8 cellular contexts compared by ENCODE assay signal in genomic region chr3:120780977-120781376, GRCh38. TPM values are rescaled to one million over a fixed set of nuclear protein-coding genes. Genes with fewer than 3 reads are reported as not detected.
A peak's percentile ranks its signal among the peaks of the same experiment; 100 is the strongest.
DNase-seq lines count a peak whose midpoint lies in the region; ATAC-seq, FAIRE-seq and TF ChIP-seq lines count a peak whose summit lies in the region.

No MANE protein-coding gene starts in this region.

- H2AFZ ChIP-seq in Karpas-422 (ENCODE audit: low read length): no peak overlapping the region

- FAIRE-seq in pancreas (lab: Jason Lieb, UNC): no peak

- no peak overlapping the region for H3K27ac ChIP-seq in tibial artery
- H3K27ac ChIP-seq in Karpas-422 (ENCODE audit: low read length): no peak overlapping the region
- no peak overlapping the region for H3K27ac ChIP-seq in pancreas

- no peaks in the 10 kb centered on the region for H3K9me2 ChIP-seq in Karpas-422 (replicated peaks; ENCODE audit: insufficient read depth, low read length)

- H3K4me1 Mint-ChIP-seq in activated CD4-positive, alpha-beta memory T cell treated with anti-CD3 and anti-CD28 coated beads for 36 hours (ENCODE audit: low read depth): no peaks in the 10 kb centered on the region
- peaks cover 10% of the 10 kb centered on the region for H3K4me1 Mint-ChIP-seq in activated CD4-positive, alpha-beta memory T cell treated with anti-CD3 and anti-CD28 coated beads, Interleukin-2, amount 10 ng/mL, durations not matched to agents 7 days and 5 days

- H3K9ac ChIP-seq in Karpas-422 (ENCODE audit: low read length): no peak overlapping the region

- WGBS in pancreas, 2 donors: 90 to 94% methylated on average over 13 of the region's 13 CpGs

- H3K4me1 ChIP-seq in tibial artery (peaks cover 0 to 3% (median 2%) of the 10 kb centered on the region in 4 donors), Karpas-422 (ENCODE audit: low read length) (peaks cover 5% of the 10 kb centered on the region), pancreas (no peaks in the 10 kb centered on the region)

- H3K36me3 ChIP-seq in tibial artery: peaks cover 15 to 33% (median 29%) of the 10 kb centered on the region in 3 donors
- peaks cover 13% of the 10 kb centered on the region; the same call in 1 of the 2 replicates for H3K36me3 ChIP-seq in Karpas-422 (ENCODE audit: insufficient read depth, low read length)
- peaks cover 0 to 12% (median 5%) of the 10 kb centered on the region in 3 donors for H3K36me3 ChIP-seq in pancreas

- H3K4me3 Mint-ChIP-seq in activated CD4-positive, alpha-beta memory T cell treated with anti-CD3 and anti-CD28 coated beads for 36 hours: no peak overlapping the region
- H3K4me3 Mint-ChIP-seq in activated CD4-positive, alpha-beta memory T cell treated with anti-CD3 and anti-CD28 coated beads, Interleukin-2, amount 10 ng/mL, durations not matched to agents 7 days and 5 days: no peak overlapping the region

- intact Hi-C loops in activated CD4-positive, alpha-beta memory T cell treated with anti-CD3 and anti-CD28 coated beads for 36 hours (cut with micrococcal nuclease): no loop called here
- intact Hi-C loops in tibial artery (cut with DNase I; ENCODE audit: low total_unique reads): no loop called here
- intact Hi-C loops in pancreas (cut with DNase I): no loop called here

- H3K36me3 Mint-ChIP-seq in activated CD4-positive, alpha-beta memory T cell treated with anti-CD3 and anti-CD28 coated beads for 36 hours: peaks cover 18% of the 10 kb centered on the region
- H3K36me3 Mint-ChIP-seq in activated CD4-positive, alpha-beta memory T cell treated with anti-CD3 and anti-CD28 coated beads, Interleukin-2, amount 10 ng/mL, durations not matched to agents 7 days and 5 days (ENCODE audit: low read depth): peaks cover 33% of the 10 kb centered on the region

- no peaks in the 10 kb centered on the region for H3K9me3 Mint-ChIP-seq in activated CD4-positive, alpha-beta memory T cell treated with anti-CD3 and anti-CD28 coated beads for 36 hours
- no peaks in the 10 kb centered on the region for H3K9me3 Mint-ChIP-seq in activated CD4-positive, alpha-beta memory T cell treated with anti-CD3 and anti-CD28 coated beads, Interleukin-2, amount 10 ng/mL, durations not matched to agents 7 days and 5 days

- TF ChIP-seq CTCF in tibial artery (IDR thresholded peaks at IDR 0.05) (no peak), pancreas (IDR thresholded peaks at IDR 0.05) (no peak)

- ATAC-seq in HG03103 (IDR thresholded peaks at IDR 0.05; ENCODE audit: low read depth, unreplicated experiment) (peak; percentile 89), pancreas (no peak)

- CTCF ChIA-PET in activated CD4-positive, alpha-beta memory T cell treated with anti-CD3 and anti-CD28 coated beads for 36 hours (lab: Charles Lee): interaction anchor here (1.0 to 1.2 kb wide), 3 partner anchors 14 to 257 kb away, joined by 3 to 4 read pairs (median 4); no protein-coding TSS in a partner anchor
- CTCF ChIA-PET in activated CD4-positive, alpha-beta memory T cell treated with anti-CD3 and anti-CD28 coated beads, Interleukin-2, amount 10 ng/mL, durations not matched to agents 7 days and 5 days (lab: Charles Lee): interaction anchor here (1.8 to 2.4 kb wide), 2 partner anchors 14 to 219 kb away, joined by 4 to 10 read pairs; no protein-coding TSS in a partner anchor

- peak; percentile 11 for DNase-seq in activated CD4-positive, alpha-beta memory T cell treated with anti-CD3 and anti-CD28 coated beads for 36 hours
- DNase-seq in activated CD4-positive, alpha-beta memory T cell treated with anti-CD3 and anti-CD28 coated beads, Interleukin-2, amount 10 ng/mL, durations not matched to agents 7 days and 5 days: no peak
- DNase-seq in amniotic epithelial cell (ENCODE audit: low read depth) (peak; percentile 81), tibial artery (peak; percentile 18 to 62), Karpas-422 (no peak), pancreas (no peak), COR-L47 (lab: John Stamatoyannopoulos, UW) (no peak)

- H3K4me3 ChIP-seq in tibial artery: no peak overlapping the region
- no peak overlapping the region for H3K4me3 ChIP-seq in Karpas-422 (ENCODE audit: low read length)
- no peak overlapping the region for H3K4me3 ChIP-seq in pancreas

- H3K27me3 Mint-ChIP-seq in activated CD4-positive, alpha-beta memory T cell treated with anti-CD3 and anti-CD28 coated beads for 36 hours: no peaks in the 10 kb centered on the region
- H3K27me3 Mint-ChIP-seq in activated CD4-positive, alpha-beta memory T cell treated with anti-CD3 and anti-CD28 coated beads, Interleukin-2, amount 10 ng/mL, durations not matched to agents 7 days and 5 days: no peaks in the 10 kb centered on the region

- no peak overlapping the region for H3K27ac Mint-ChIP-seq in activated CD4-positive, alpha-beta memory T cell treated with anti-CD3 and anti-CD28 coated beads for 36 hours
- no peak overlapping the region for H3K27ac Mint-ChIP-seq in activated CD4-positive, alpha-beta memory T cell treated with anti-CD3 and anti-CD28 coated beads, Interleukin-2, amount 10 ng/mL, durations not matched to agents 7 days and 5 days

- H3K9me3 ChIP-seq in tibial artery (no peaks in the 10 kb centered on the region), Karpas-422 (ENCODE audit: low read length) (no peaks in the 10 kb centered on the region), pancreas (no peaks in the 10 kb centered on the region)

- no peaks in the 10 kb centered on the region for H3K27me3 ChIP-seq in tibial artery
- no peaks in the 10 kb centered on the region for H3K27me3 ChIP-seq in Karpas-422 (ENCODE audit: low read length)
- H3K27me3 ChIP-seq in pancreas: no peaks in the 10 kb centered on the region

- H3K4me2 ChIP-seq in Karpas-422 (ENCODE audit: low read depth, low read length, poor library complexity, severe bottlenecking): no peak overlapping the region

- H3K79me2 ChIP-seq in Karpas-422 (ENCODE audit: low read length): peaks cover 7% of the 10 kb centered on the region

- POLR2A ChIA-PET in activated CD4-positive, alpha-beta memory T cell treated with anti-CD3 and anti-CD28 coated beads for 36 hours (lab: Charles Lee): no interaction called here
- POLR2A ChIA-PET in activated CD4-positive, alpha-beta memory T cell treated with anti-CD3 and anti-CD28 coated beads, Interleukin-2, amount 10 ng/mL, durations not matched to agents 7 days and 5 days (lab: Charles Lee): no interaction called here

- H4K20me1 ChIP-seq in Karpas-422 (ENCODE audit: insufficient read depth, low read depth, low read length): no peaks in the 10 kb centered on the region

RNA-seq across cellular contexts. Expression of gene GTF2E1, which starts 38.4 kb away (rescaled TPM):
- 10 to 100 TPM; 18.4 to 19.8 TPM for total RNA-seq in activated CD4-positive, alpha-beta memory T cell treated with anti-CD3 and anti-CD28 coated beads for 36 hours
- 10 to 100 TPM; 28.7 to 34.5 TPM for total RNA-seq in activated CD4-positive, alpha-beta memory T cell treated with anti-CD3 and anti-CD28 coated beads, Interleukin-2, amount 10 ng/mL, durations not matched to agents 7 days and 5 days
- 19.5 and 28.1 TPM in 2 replicates for total RNA-seq in Karpas-422 (2014; rRNA removed; shearing (Covaris generic); ENCODE audit: low replicate concordance)
- 1 to 10 TPM; 3.8 to 9.7 (median 7.7) TPM for total RNA-seq in pancreas
- 1 to 10 TPM; 2.7 to 3.2 TPM for polyA plus RNA-seq in pancreas

RNA-seq across cellular contexts. Expression of gene RABL3, which starts 38.7 kb away (rescaled TPM):
- total RNA-seq in activated CD4-positive, alpha-beta memory T cell treated with anti-CD3 and anti-CD28 coated beads for 36 hours: 10 to 100 TPM; 28.7 to 30.0 TPM
- total RNA-seq in activated CD4-positive, alpha-beta memory T cell treated with anti-CD3 and anti-CD28 coated beads, Interleukin-2, amount 10 ng/mL, durations not matched to agents 7 days and 5 days: 10 to 100 TPM; 22.3 to 24.7 TPM
- total RNA-seq in Karpas-422 (2014; rRNA removed; shearing (Covaris generic); ENCODE audit: low replicate concordance): 15.2 and 19.2 TPM in 2 replicates
- total RNA-seq in pancreas: 10 to 100 TPM in 2 of 6 donors, 1 to 10 TPM in 4; 6.8 to 14.8 (median 8.6) TPM
- 1 to 10 TPM; 2.1 to 7.1 TPM for polyA plus RNA-seq in pancreas

Comparison
In these comparisons a context has a peak if more than half of its experiments do, and no peak if none do; other contexts are left out.
1. DNase-seq: peak in activated CD4-positive, alpha-beta memory T cell treated with anti-CD3 and anti-CD28 coated beads for 36 hours (single experiment), amniotic epithelial cell (single experiment) and tibial artery (2 of 2); none in activated CD4-positive, alpha-beta memory T cell treated with anti-CD3 and anti-CD28 coated beads, Interleukin-2, amount 10 ng/mL, durations not matched to agents 7 days and 5 days (single experiment), Karpas-422 (single experiment), pancreas (0 of 6) and COR-L47 (single experiment).